In genomic region chr1:9426291-9426711, GRCh38 we compare ENCODE assay signal across 8 cellular contexts.
DNase-seq lines count a peak whose midpoint lies in the region; ATAC-seq and TF ChIP-seq lines count a peak whose summit lies in the region.

No MANE protein-coding gene starts in this region.

- TF ChIP-seq CTCF in SK-N-SH (IDR thresholded peaks at IDR 0.05) = no peak

- POLR2A ChIA-PET in SK-N-SH (lab: Yijun Ruan, JAX) = no interaction called here

- H3K79me2 ChIP-seq in SK-N-SH (ENCODE audit: insufficient read depth) = no peaks in the 10 kb centered on the region

- no peaks in the 10 kb centered on the region for H3K9me2 ChIP-seq in SK-N-SH

- peak; percentile 98 for DNase-seq in RPMI8226
- DNase-seq in activated gamma-delta T cell treated with Interleukin-2 at 50 U/mL for 16 hours = peak; percentile 76
- DNase-seq in stimulated activated CD4-positive, alpha-beta T cell treated with anti-CD3 and anti-CD28 coated beads, Interleukin-4, amount 100 ng/mL, for 24 hours = peak; percentile 71
- DNase-seq in SK-N-SH = no peak
- DNase-seq in DMS79 treated with DMSO at 0.1 percent for 48 hours (lab: John Stamatoyannopoulos, UW) = no peak
- no peak for DNase-seq in NCI-H1417 (lab: John Stamatoyannopoulos, UW)

- no peaks in the 10 kb centered on the region for H3K27me3 ChIP-seq in SK-N-SH (ENCODE audit: insufficient read depth)

- WGBS in SK-N-SH (ENCODE audit: low lambda C conversion rate) = 85% methylated on average over 4 of the region's 13 CpGs

- H2AFZ ChIP-seq in SK-N-SH (ENCODE audit: low read depth) = no peak overlapping the region

- TF ChIP-seq EP300 in SK-N-SH (IDR thresholded peaks at IDR 0.05; ENCODE audit: borderline replicate concordance in 1 of 2, low read depth in 1 of 2, low read length in 1 of 2) = no peak

- CTCF ChIA-PET in SK-N-SH (lab: Yijun Ruan, JAX) = interaction anchor here (0.9 to 1.2 kb wide), 2 partner anchors 25 to 70 kb away, joined by 3 to 4 read pairs; no protein-coding TSS in a partner anchor

- ATAC-seq in GM18519 (IDR thresholded peaks at IDR 0.05; ENCODE audit: low FRiP score, unreplicated experiment) = peak; percentile 31
- ATAC-seq in HG02943 (IDR thresholded peaks at IDR 0.05; ENCODE audit: low read depth, unreplicated experiment) = peak; percentile 64

- H3K27ac ChIP-seq in SK-N-SH (ENCODE audit: low read depth in 2 of 2, low read length in 1 of 2) = no peak overlapping the region

- no peak overlapping the region for H3K9ac ChIP-seq in SK-N-SH

- H3K4me2 ChIP-seq in SK-N-SH = no peak overlapping the region

- TF ChIP-seq RAD21 in SK-N-SH (IDR thresholded peaks at IDR 0.05; ENCODE audit: low read length) = no peak

- H3F3A ChIP-seq in SK-N-SH (replicated peaks; ENCODE audit: insufficient read depth) = no peaks in the 10 kb centered on the region

- no peaks in the 10 kb centered on the region for H3K36me3 ChIP-seq in SK-N-SH (replicated peaks in 1 of 2; ENCODE audit: control insufficient read depth in 1 of 2, insufficient read depth in 2 of 2, low read length in 1 of 2)

- peaks cover 4 to 7% of the 10 kb centered on the region in 2 experiments; a peak in 1 of 4 replicates for H3K4me1 ChIP-seq in SK-N-SH (ENCODE audit: control insufficient read depth in 1 of 2, insufficient read depth in 2 of 2, low read depth in 1 of 2, low read length in 1 of 2)

- no peaks in the 10 kb centered on the region for H3K9me3 ChIP-seq in SK-N-SH

- H3K4me3 ChIP-seq in SK-N-SH (ENCODE audit: low read depth in 2 of 2, low read length in 1 of 2) = no peak overlapping the region

- no peaks in the 10 kb centered on the region for H4K20me1 ChIP-seq in SK-N-SH (ENCODE audit: insufficient read depth)

TF ChIP-seq in SK-N-SH, 30 proteins besides CTCF, POLR2A, EP300 and RAD21:
- TF ChIP-seq IRF3 (IDR thresholded peaks at IDR 0.05; ENCODE audit: low read depth, low read length) (no peak), REST (IDR thresholded peaks at IDR 0.05; ENCODE audit: low read depth, low read length) (no peak), SMC3 (IDR thresholded peaks at IDR 0.05; ENCODE audit: low read depth, low read length) (no peak), SIN3A (IDR thresholded peaks at IDR 0.05; ENCODE audit: borderline replicate concordance, low read depth, low read length) (no peak)

Comparison
In these comparisons a context has a peak if more than half of its experiments do, and no peak if none do; other contexts are left out.
1. DNase-seq: peak in RPMI8226 (single experiment), activated gamma-delta T cell treated with Interleukin-2 at 50 U/mL for 16 hours (single experiment) and stimulated activated CD4-positive, alpha-beta T cell treated with anti-CD3 and anti-CD28 coated beads, Interleukin-4, amount 100 ng/mL, for 24 hours (single experiment); none in SK-N-SH (single experiment), DMS79 treated with DMSO at 0.1 percent for 48 hours (single experiment) and NCI-H1417 (0 of 3).